1 cellular context compared by ENCODE assay signal in the genomic region with DNA sequence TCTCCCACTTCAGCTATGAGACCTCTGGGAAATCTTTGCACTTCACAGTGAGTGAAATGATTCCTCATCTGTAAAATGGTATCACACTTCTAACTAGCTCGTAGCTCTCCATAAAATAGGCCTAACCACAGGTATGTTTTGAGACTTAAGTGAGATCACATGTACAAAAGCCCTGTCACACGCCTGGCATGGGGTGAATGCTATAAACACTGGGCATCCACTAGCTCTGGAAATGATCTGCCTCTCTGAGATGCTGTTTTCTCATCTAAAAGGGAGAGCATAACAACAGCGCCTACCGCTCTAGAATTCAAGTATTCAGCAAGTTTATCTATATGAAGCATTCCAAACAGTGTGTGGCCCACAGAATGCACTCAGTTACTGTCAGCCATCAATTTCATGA.
TF ChIP-seq lines count a peak whose summit lies in the region.

No MANE protein-coding gene starts in this region.

TF ChIP-seq in GM23338, 12 proteins besides CTCF, POLR2A, EP300 and RAD21 (continued from another document):
- TF ChIP-seq ZNF462 (CRISPR knock-in tag; IDR thresholded peaks at IDR 0.05) (no peak), CREB1 (CRISPR knock-in tag; IDR thresholded peaks at IDR 0.05; ENCODE audit: low read depth) (no peak), STAT1 (IDR thresholded peaks at IDR 0.05; ENCODE audit: unreplicated experiment) (no peak), EZH2 (IDR thresholded peaks at IDR 0.05; ENCODE audit: low read depth, unreplicated experiment) (no peak), JUNB (IDR thresholded peaks at IDR 0.05; ENCODE audit: unreplicated experiment) (no peak), EZH2phosphoT487 (IDR thresholded peaks at IDR 0.05; ENCODE audit: unreplicated experiment) (no peak), NANOG (IDR thresholded peaks at IDR 0.05; ENCODE audit: borderline replicate concordance) (no peak), POLR2AphosphoS5 (IDR thresholded peaks at IDR 0.05; ENCODE audit: low read depth) (no peak), REST (IDR thresholded peaks at IDR 0.05; ENCODE audit: unreplicated experiment) (no peak), ZNF331 (CRISPR knock-in tag; IDR thresholded peaks at IDR 0.05; ENCODE audit: low read depth) (no peak)
- TF ChIP-seq, protein P1, sequence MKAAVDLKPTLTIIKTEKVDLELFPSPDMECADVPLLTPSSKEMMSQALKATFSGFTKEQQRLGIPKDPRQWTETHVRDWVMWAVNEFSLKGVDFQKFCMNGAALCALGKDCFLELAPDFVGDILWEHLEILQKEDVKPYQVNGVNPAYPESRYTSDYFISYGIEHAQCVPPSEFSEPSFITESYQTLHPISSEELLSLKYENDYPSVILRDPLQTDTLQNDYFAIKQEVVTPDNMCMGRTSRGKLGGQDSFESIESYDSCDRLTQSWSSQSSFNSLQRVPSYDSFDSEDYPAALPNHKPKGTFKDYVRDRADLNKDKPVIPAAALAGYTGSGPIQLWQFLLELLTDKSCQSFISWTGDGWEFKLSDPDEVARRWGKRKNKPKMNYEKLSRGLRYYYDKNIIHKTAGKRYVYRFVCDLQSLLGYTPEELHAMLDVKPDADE (IDR thresholded peaks at IDR 0.05), result no peak
